19 cellular contexts compared by ENCODE assay signal in genomic region chr16:83713597-83713996, GRCh38.
DNase-seq lines count a peak whose midpoint lies in the region; ATAC-seq and TF ChIP-seq lines count a peak whose summit lies in the region.
"Had no signal": no experiment of that assay in that cellular context is flagged by ENCODE, and none has a peak within 500 bp of the region (broad histone marks: within the 10 kb centered on the region; RNA-seq: fewer than 3 reads in every experiment).

No MANE protein-coding gene starts in this region.

- intact Hi-C loops in testis (cut with DNase I; ENCODE audit: low total_unique reads), result no loop called here

- H3K36me3 ChIP-seq in testis (ENCODE audit: low read depth, missing control alignments), result no peaks in the 10 kb centered on the region
- H3K36me3 ChIP-seq: esophagus muscularis mucosa, heart right ventricle had no signal

- no peaks in the 10 kb centered on the region for H3K4me1 ChIP-seq in testis

- TF ChIP-seq POLR2A in testis (IDR thresholded peaks at IDR 0.05), result no peak

- no peak overlapping the region for H3K4me3 ChIP-seq in testis
- H3K4me3 ChIP-seq: esophagus muscularis mucosa, heart right ventricle had no signal

- TF ChIP-seq CTCF in WTC11 (IDR thresholded peaks at IDR 0.05) (no peak), testis (IDR thresholded peaks at IDR 0.05) (no peak)

- H3K9me3 ChIP-seq in testis, result no peaks in the 10 kb centered on the region
- H3K9me3 ChIP-seq: esophagus muscularis mucosa, heart right ventricle had no signal

- DNase-seq in NCI-H2196 (lab: John Stamatoyannopoulos, UW; ENCODE audit: unreplicated experiment) (peak; percentile 6), NCI-H2196 treated with DMSO at 0.1 percent for 48 hours (lab: John Stamatoyannopoulos, UW; ENCODE audit: unreplicated experiment) (no peak), MV-4-11 (lab: John Stamatoyannopoulos, UW) (peak; percentile 64), WTC11 (ENCODE audit: low spot score) (no peak), testis (peak; percentile 79), NCI-H146 treated with DMSO at 0.1 percent for 48 hours (lab: John Stamatoyannopoulos, UW; ENCODE audit: unreplicated experiment) (no peak), medulla oblongata (ENCODE audit: extremely low spot score) (no peak)
- DNase-seq: activated CD4-positive, alpha-beta T cell treated with anti-CD3 and anti-CD28 coated beads, Interleukin-2, amount 50 U/mL, for 1 hour; anterior cingulate cortex; heart right ventricle; left colon; NCI-H2227 treated with DMSO at 0.1 percent for 48 hours; T-helper 17 cell had no signal

- H3K9me3 Mint-ChIP-seq in WTC11, result no peaks in the 10 kb centered on the region
- H3K9me3 Mint-ChIP-seq: activated T-helper 1 cell treated with anti-CD3 and anti-CD28 coated beads, Interleukin-12 subunit alpha, Interleukin-12 subunit beta, Interleukin-2, Interleukin-4 antibody, amounts not matched to agents 30 ng/mL and 10 ng/mL and 1 ng/mL, durations not matched to agents 14 hours and 24 hours and 36 hours; dendritic cell treated with granulocyte-macrophage colony-stimulating factor and Interleukin-4, amounts not matched to agents 40 ng/mL and 50 ng/mL, for 4 days; nephron had no signal

- peaks cover 15% of the 10 kb centered on the region for H3K4me1 Mint-ChIP-seq in WTC11
- H3K4me1 Mint-ChIP-seq: nephron, T-helper 17 cell had no signal

- no peak overlapping the region for H3K27ac Mint-ChIP-seq in WTC11
- H3K27ac Mint-ChIP-seq: activated T-helper 1 cell treated with anti-CD3 and anti-CD28 coated beads, Interleukin-12 subunit alpha, Interleukin-12 subunit beta, Interleukin-2, Interleukin-4 antibody, amounts not matched to agents 30 ng/mL and 10 ng/mL and 1 ng/mL, durations not matched to agents 14 hours and 24 hours and 36 hours; dendritic cell treated with granulocyte-macrophage colony-stimulating factor and Interleukin-4, amounts not matched to agents 40 ng/mL and 50 ng/mL, for 4 days; nephron; T-helper 17 cell had no signal

- no peaks in the 10 kb centered on the region for H3K27me3 Mint-ChIP-seq in WTC11 (ENCODE audit: low read depth)
- H3K27me3 Mint-ChIP-seq: dendritic cell treated with granulocyte-macrophage colony-stimulating factor and Interleukin-4, amounts not matched to agents 40 ng/mL and 50 ng/mL, for 4 days had no signal

- CTCF ChIA-PET in WTC11 (lab: Charles Lee), result interaction anchor here (1.2 kb wide), 1 partner anchor 173 kb away, joined by 3 read pairs; no protein-coding TSS in a partner anchor

- H3K36me3 Mint-ChIP-seq in WTC11, result no peaks in the 10 kb centered on the region

- no peak overlapping the region for H3K4me3 Mint-ChIP-seq in WTC11
- H3K4me3 Mint-ChIP-seq: activated T-helper 1 cell treated with anti-CD3 and anti-CD28 coated beads, Interleukin-12 subunit alpha, Interleukin-12 subunit beta, Interleukin-2, Interleukin-4 antibody, amounts not matched to agents 30 ng/mL and 10 ng/mL and 1 ng/mL, durations not matched to agents 14 hours and 24 hours and 36 hours; dendritic cell treated with granulocyte-macrophage colony-stimulating factor and Interleukin-4, amounts not matched to agents 40 ng/mL and 50 ng/mL, for 4 days; nephron; T-helper 17 cell had no signal

- POLR2A ChIA-PET in WTC11 (lab: Charles Lee), result no interaction called here

- ATAC-seq in WTC11 (peak; percentile 32; the same call in 1 of the 2 replicates), HG03457 (IDR thresholded peaks at IDR 0.05; ENCODE audit: unreplicated experiment) (no peak)
- ATAC-seq: heart right ventricle, left colon, T-helper 17 cell had no signal

- no peaks in the 10 kb centered on the region for H3K27me3 ChIP-seq in testis
- H3K27me3 ChIP-seq: esophagus muscularis mucosa, heart right ventricle had no signal

- 50 to 59% methylated on average over 4 of the region's 4 CpGs for WGBS in testis, 2 donors

- H3K27ac ChIP-seq in testis, result no peak overlapping the region
- H3K27ac ChIP-seq: esophagus muscularis mucosa, heart right ventricle, KMS-11 had no signal

TF ChIP-seq in WTC11, 78 proteins besides CTCF, POLR2A, EP300 and RAD21 (continues in another document):
- TF ChIP-seq ZNF423 (CRISPR knock-in tag; IDR thresholded peaks at IDR 0.05) (no peak), AR (CRISPR knock-in tag; IDR thresholded peaks at IDR 0.05) (no peak), NR2C2 (CRISPR knock-in tag; IDR thresholded peaks at IDR 0.05) (no peak), HMGXB4 (CRISPR knock-in tag; IDR thresholded peaks at IDR 0.05) (no peak), ATF1 (CRISPR knock-in tag; IDR thresholded peaks at IDR 0.05) (no peak), USF1 (CRISPR knock-in tag; IDR thresholded peaks at IDR 0.05) (no peak), JAZF1 (CRISPR knock-in tag; IDR thresholded peaks at IDR 0.05) (no peak), E2F4 (CRISPR knock-in tag; IDR thresholded peaks at IDR 0.05; ENCODE audit: borderline replicate concordance, low read depth) (no peak), FOXP4 (CRISPR knock-in tag; IDR thresholded peaks at IDR 0.05) (no peak)

Comparison
In these comparisons a context has a peak if more than half of its experiments do, and no peak if none do; other contexts are left out.
1. DNase-seq: peak in NCI-H2196 (single experiment), MV-4-11 (single experiment) and testis (single experiment); none in NCI-H2196 treated with DMSO at 0.1 percent for 48 hours (single experiment), WTC11 (single experiment), NCI-H146 treated with DMSO at 0.1 percent for 48 hours (single experiment) and medulla oblongata (single experiment).